ENCODE assay signal across 8 cellular contexts in genomic region chr15:38253448-38253847, GRCh38. TPM values are rescaled to one million over a fixed set of nuclear protein-coding genes. Genes with fewer than 3 reads are reported as not detected.
DNase-seq lines count a peak whose midpoint lies in the region; ATAC-seq, FAIRE-seq and TF ChIP-seq lines count a peak whose summit lies in the region.

No MANE protein-coding gene starts in this region.

- H2BK15ac ChIP-seq in H1 (ENCODE audit: low read length): no peak overlapping the region

- H3K79me1 ChIP-seq in H1 (ENCODE audit: low read depth, low read length): 0 out of 2 replicates have a peak, but pooled peaks cover 2% of the 10 kb centered on the region

- peaks cover 29% of the 10 kb centered on the region for H3K4me1 Mint-ChIP-seq in activated T-cell treated with anti-CD3 and anti-CD28 coated beads, Interleukin-2, amount 50 U/mL, for 4 hours (ENCODE audit: low read depth)
- peaks cover 25 to 36% (median 27%) of the 10 kb centered on the region in 7 donors for H3K4me1 Mint-ChIP-seq in naive thymus-derived CD4-positive, alpha-beta T cell

- WGBS in H1 (ENCODE audit: extremely low coverage in 1 of 2, insufficient coverage in 1 of 2, insufficient read length in 1 of 2, insufficient replicate concordance in 2 of 2, low coverage in 1 of 2, low lambda C conversion rate in 2 of 2, missing lambda C conversion rate in 1 of 2), 2 experiments: 2% methylated on average over 5 of the region's 5 CpGs; no CpG with 5 or more reads in 1 of the 2 experiments

- H2AK5ac ChIP-seq in H1 (ENCODE audit: low read depth, low read length): no peak overlapping the region

- no peak overlapping the region for H3K18ac ChIP-seq in H1 (ENCODE audit: extremely low read depth, low read length)

- no peak overlapping the region for H3K4ac ChIP-seq in H1 (replicated peaks; ENCODE audit: insufficient read length, low read depth, low read length)

- no peak for TF ChIP-seq EP300 in H1 (IDR thresholded peaks at IDR 0.05; ENCODE audit: borderline replicate concordance in 1 of 2, low read depth in 2 of 2, low read length in 2 of 2)

- H3K9ac ChIP-seq in SK-N-MC (ENCODE audit: insufficient read length) (peak overlapping the region; percentile 38), H1 (replicated peaks in 1 of 4; ENCODE audit: extremely low read depth in 1 of 4, low read depth in 3 of 4, low read length in 3 of 4) (peak overlapping the region; percentile 84 to 91 (median 90))

- no peak overlapping the region for H2AFZ ChIP-seq in H1 (ENCODE audit: low read length)

- H3K27ac ChIP-seq in SK-N-MC (no peak overlapping the region), H1 (ENCODE audit: low read depth, low read length) (peak overlapping the region; percentile 20; the same call in 1 of the 2 replicates)
- no peak overlapping the region for H3K27ac ChIP-seq in naive thymus-derived CD4-positive, alpha-beta T cell (ENCODE audit: low read depth, low read length)

- DNase-seq in activated T-cell treated with anti-CD3 and anti-CD28 coated beads, Interleukin-2, amount 50 U/mL, for 4 hours: no peak
- DNase-seq in activated T-cell treated with anti-CD3 and anti-CD28 coated beads for 4 hours (no peak), SK-N-MC (ENCODE audit: low read depth, low spot score) (no peak), H1 (ENCODE audit: low read depth in 1 of 2, low spot score in 2 of 2) (no peak), midbrain (lab: John Stamatoyannopoulos, UW) (no peak)
- DNase-seq in naive thymus-derived CD4-positive, alpha-beta T cell: peak in 1 of 9 donors; percentile 5

- H3K36me3 ChIP-seq in SK-N-MC (ENCODE audit: insufficient read depth, low read length) (no peaks in the 10 kb centered on the region), H1 (ENCODE audit: control insufficient read depth in 2 of 4, insufficient read depth in 4 of 4, low read length in 3 of 4) (no peaks in the 10 kb centered on the region)
- H3K36me3 ChIP-seq in naive thymus-derived CD4-positive, alpha-beta T cell (ENCODE audit: control insufficient read depth in 2 of 3, insufficient read depth in 3 of 3, low read length in 3 of 3): no peaks in the 10 kb centered on the region

- H3K56ac ChIP-seq in H1 (replicated peaks; ENCODE audit: insufficient read length, low read depth, low read length): peak overlapping the region; percentile 20

- no peak overlapping the region for H3K23ac ChIP-seq in H1 (ENCODE audit: insufficient read length)

- no peak overlapping the region for H4K91ac ChIP-seq in H1 (replicated peaks; ENCODE audit: insufficient read length, low read length)

- peak overlapping the region; percentile 69 for H2BK5ac ChIP-seq in H1 (ENCODE audit: low read depth, low read length)

- POLR2A ChIA-PET in H1 (lab: Charles Lee; ENCODE audit: partially characterized antibody): interaction anchor here (0.9 to 4.4 kb wide), 15 partner anchors 9 to 250 kb away, joined by 3 to 52 read pairs (median 4); no protein-coding TSS in a partner anchor
- POLR2A ChIA-PET in naive thymus-derived CD4-positive, alpha-beta T cell (lab: Charles Lee): no interaction called here

- H3K14ac ChIP-seq in H1 (ENCODE audit: insufficient read length): no peak overlapping the region

- intact Hi-C loops in naive thymus-derived CD4-positive, alpha-beta T cell (cut with micrococcal nuclease): loop anchor here in 1 of 2 donors (10.0 kb wide), 2 partner anchors 441 to 1501 kb away; no protein-coding TSS in a partner anchor

- FAIRE-seq in H1 (lab: Jason Lieb, UNC): no peak

- H3K4me3 ChIP-seq in SK-N-MC (peak overlapping the region; percentile 78), H1 (ENCODE audit: extremely low read depth in 1 of 4, insufficient read depth in 2 of 4, low read depth in 3 of 4, low read length in 4 of 4) (peak overlapping the region; percentile 89 to 94 (median 92))
- H3K4me3 ChIP-seq in naive thymus-derived CD4-positive, alpha-beta T cell (ENCODE audit: low read length): peak overlapping the region; percentile 24

- no peaks in the 10 kb centered on the region for H3K27me3 ChIP-seq in H1 (replicated peaks in 1 of 4; ENCODE audit: control insufficient read depth in 3 of 4, extremely low read depth in 1 of 4, insufficient read depth in 3 of 4, low read length in 3 of 4)
- H3K27me3 ChIP-seq in naive thymus-derived CD4-positive, alpha-beta T cell (ENCODE audit: control insufficient read depth in 2 of 2, insufficient read depth in 2 of 2, low read length in 2 of 2): no peaks in the 10 kb centered on the region

- peaks cover 20% of the 10 kb centered on the region for H3K23me2 ChIP-seq in H1 (ENCODE audit: low read depth, low read length)

- H2BK20ac ChIP-seq in H1 (ENCODE audit: low read length): no peak overlapping the region

- no peak for TF ChIP-seq POLR2A in H1 (IDR thresholded peaks at IDR 0.05; ENCODE audit: control extremely low read depth in 1 of 2, low read depth in 2 of 2, low read length in 2 of 2)

- CTCF ChIA-PET in H1 (lab: Charles Lee; ENCODE audit: partially characterized antibody): interaction anchor here (0.6 to 3.1 kb wide), 3 partner anchors 13 to 446 kb away, joined by 3 to 16 read pairs (median 3); no protein-coding TSS in a partner anchor
- CTCF ChIA-PET in naive thymus-derived CD4-positive, alpha-beta T cell (lab: Charles Lee): no interaction called here

- no peak for TF ChIP-seq CTCF in H1 (IDR thresholded peaks at IDR 0.05; ENCODE audit: control extremely low read depth in 1 of 3, insufficient read depth in 1 of 3, low read depth in 1 of 3, low read length in 3 of 3)

- no peak overlapping the region for H4K8ac ChIP-seq in H1 (ENCODE audit: extremely low read depth, insufficient read depth, low read length)

- no peak overlapping the region for H2BK12ac ChIP-seq in H1 (ENCODE audit: low read depth, low read length)

- H4K20me1 ChIP-seq in H1 (replicated peaks in 1 of 2; ENCODE audit: control insufficient read depth in 1 of 2, insufficient read depth in 2 of 2, low read length in 2 of 2): peaks cover 0 to 13% of the 10 kb centered on the region in 2 experiments

- H4K5ac ChIP-seq in H1 (ENCODE audit: insufficient read length, low read depth, low read length): no peak overlapping the region

- no peak for TF ChIP-seq RAD21 in H1 (IDR thresholded peaks at IDR 0.05 in 1 of 2, conservative IDR thresholded peaks at IDR 0.05 in 1 of 2; ENCODE audit: low read depth in 2 of 2, low read length in 2 of 2)

- no peak overlapping the region for H2BK120ac ChIP-seq in H1 (replicated peaks; ENCODE audit: low read depth, low read length)

- H3K9me3 ChIP-seq in SK-N-MC (ENCODE audit: low read depth, low read length): no peaks in the 10 kb centered on the region
- no peaks in the 10 kb centered on the region for H3K9me3 ChIP-seq in H1 (ENCODE audit: insufficient read depth in 2 of 2, low read depth in 1 of 2, low read length in 1 of 2)
- no peaks in the 10 kb centered on the region for H3K9me3 ChIP-seq in naive thymus-derived CD4-positive, alpha-beta T cell (ENCODE audit: control insufficient read depth in 2 of 3, low read length in 3 of 3)

- H3K4me2 ChIP-seq in H1 (ENCODE audit: insufficient read depth in 1 of 2, low read depth in 2 of 2, low read length in 2 of 2): peak overlapping the region; percentile 77 to 94

- H3K4me3 Mint-ChIP-seq in activated T-cell treated with anti-CD3 and anti-CD28 coated beads, Interleukin-2, amount 50 U/mL, for 4 hours: peak overlapping the region; percentile 87
- H3K4me3 Mint-ChIP-seq in naive thymus-derived CD4-positive, alpha-beta T cell: peak overlapping the region; percentile 80 to 97 (median 86)

- H3K27ac Mint-ChIP-seq in naive thymus-derived CD4-positive, alpha-beta T cell: peak overlapping the region in 7 of 9 donors; percentile 4 to 59 (median 52)

- ATAC-seq in activated T-cell treated with anti-CD3 and anti-CD28 coated beads, Interleukin-2, amount 50 U/mL, for 4 hours: peak; percentile 25 to 35
- no peak for ATAC-seq in naive thymus-derived CD4-positive, alpha-beta T cell
- ATAC-seq in HG03457 (IDR thresholded peaks at IDR 0.05; ENCODE audit: unreplicated experiment) (no peak), GM21526 (IDR thresholded peaks at IDR 0.05; ENCODE audit: low FRiP score, unreplicated experiment) (no peak)

- H3K27me3 Mint-ChIP-seq in activated T-cell treated with anti-CD3 and anti-CD28 coated beads, Interleukin-2, amount 50 U/mL, for 4 hours (ENCODE audit: low read depth): peaks cover 32% of the 10 kb centered on the region
- peaks cover 14 to 71% (median 36%) of the 10 kb centered on the region in 5 donors for H3K27me3 Mint-ChIP-seq in naive thymus-derived CD4-positive, alpha-beta T cell

- peaks cover 30 to 55% of the 10 kb centered on the region in 2 experiments for H3K79me2 ChIP-seq in H1 (ENCODE audit: control insufficient read depth in 1 of 2, insufficient read depth in 2 of 2, low read length in 2 of 2)

- H3K36me3 Mint-ChIP-seq in activated T-cell treated with anti-CD3 and anti-CD28 coated beads, Interleukin-2, amount 50 U/mL, for 4 hours (ENCODE audit: insufficient read depth): no peaks in the 10 kb centered on the region
- H3K36me3 Mint-ChIP-seq in naive thymus-derived CD4-positive, alpha-beta T cell: no peaks in the 10 kb centered on the region

- peaks cover 3 to 19% (median 12%) of the 10 kb centered on the region in 4 experiments for H3K4me1 ChIP-seq in H1 (replicated peaks in 1 of 4; ENCODE audit: control insufficient read depth in 3 of 4, insufficient read depth in 4 of 4, low read length in 3 of 4)
- peaks cover 17 to 19% of the 10 kb centered on the region in 2 donors for H3K4me1 ChIP-seq in naive thymus-derived CD4-positive, alpha-beta T cell (ENCODE audit: control insufficient read depth in 2 of 2, insufficient read depth in 2 of 2, low read length in 2 of 2)

- no peaks in the 10 kb centered on the region for H3K9me3 Mint-ChIP-seq in activated T-cell treated with anti-CD3 and anti-CD28 coated beads, Interleukin-2, amount 50 U/mL, for 4 hours
- peaks cover 0 to 7% (median 0%) of the 10 kb centered on the region in 11 donors for H3K9me3 Mint-ChIP-seq in naive thymus-derived CD4-positive, alpha-beta T cell

TF ChIP-seq in H1, 55 proteins besides CTCF, POLR2A, EP300 and RAD21 (continues in another document):
- TF ChIP-seq SAP30 (IDR thresholded peaks at IDR 0.05; ENCODE audit: insufficient read depth, insufficient replicate concordance, low read length): no peak
- no peak for TF ChIP-seq CBX8 (IDR thresholded peaks at IDR 0.05; ENCODE audit: borderline replicate concordance, low read depth, low read length)

RNA-seq across cellular contexts. Expression of gene SPRED1, which starts 0.8 kb away (rescaled TPM):
- total RNA-seq in activated T-cell treated with anti-CD3 and anti-CD28 coated beads, Interleukin-2, amount 50 U/mL, for 4 hours: 1 to 10 TPM; 4.3 to 5.5 (median 4.3) TPM
- total RNA-seq in H1 (2021; fragmentation: NEBNext Ultra II Directional; extraction: Animal tissue kit (Norgen Biotek cat#: 25700)): 30.3 and 32.6 TPM in 2 replicates
- 4.7 and 5.5 TPM in 2 replicates for polyA plus RNA-seq in H1 (2011; rRNA removed)
- 6.9 TPM for polyA plus RNA-seq in H1 (2011; cell fraction: cytosol; rRNA removed)
- 7.3 TPM for polyA plus RNA-seq in H1 (2011; cell fraction: nucleus; rRNA removed)
- 13.5 to 19.5 TPM (median 16.1 TPM) in 4 replicates for polyA plus RNA-seq in H1 (2012, experiment 1 of 2)
- polyA plus RNA-seq in H1 (2012, experiment 2 of 2): 3.6 TPM
- 14.4 TPM for polyA plus RNA-seq in H1 (2013, experiment 1 of 2)
- polyA plus RNA-seq in H1 (2013, experiment 2 of 2): 13.7 TPM
- 14.6 and 15.7 TPM in 2 replicates for polyA minus RNA-seq in H1 (2011; rRNA and poly(A)+ RNA removed)
- 18.6 TPM for polyA minus RNA-seq in H1 (2011; cell fraction: cytosol; rRNA and poly(A)+ RNA removed)
- polyA minus RNA-seq in H1 (2011; cell fraction: nucleus; rRNA and poly(A)+ RNA removed): 30.5 TPM
- total RNA-seq in naive thymus-derived CD4-positive, alpha-beta T cell: 1 to 10 TPM in 2 of 5 experiments, under 1 TPM in 3; 0.07 to 2.6 (median 0.95) TPM
- not detected for polyA plus RNA-seq in naive thymus-derived CD4-positive, alpha-beta T cell

Comparison
In these comparisons a context has a peak if more than half of its experiments do, and no peak if none do; other contexts are left out.
1. ATAC-seq: peak in activated T-cell treated with anti-CD3 and anti-CD28 coated beads, Interleukin-2, amount 50 U/mL, for 4 hours (2 of 2); none in naive thymus-derived CD4-positive, alpha-beta T cell (single experiment), HG03457 (single experiment) and GM21526 (single experiment).
2. H3K4me3 ChIP-seq: peak in every context shown above with its lines; median percentile 92 in H1; 78 in SK-N-MC; 24 in naive thymus-derived CD4-positive, alpha-beta T cell.